In genomic region chr6:158255974-158256601, GRCh38 we compare ENCODE assay signal across 20 cellular contexts. TPM values are rescaled to one million over a fixed set of nuclear protein-coding genes. Genes with fewer than 3 reads are reported as not detected.
A peak's percentile ranks its signal among the peaks of the same experiment; 100 is the strongest.
DNase-seq lines count a peak whose midpoint lies in the region; ATAC-seq and TF ChIP-seq lines count a peak whose summit lies in the region.
"Had no signal": no experiment of that assay in that cellular context is flagged by ENCODE, and none has a peak within 500 bp of the region (broad histone marks: within the 10 kb centered on the region; RNA-seq: fewer than 3 reads in every experiment).

No MANE protein-coding gene starts in this region.

- peaks cover 9% of the 10 kb centered on the region for H3K36me3 Mint-ChIP-seq in CD4-positive, alpha-beta T cell (ENCODE audit: low read depth)
- H3K36me3 Mint-ChIP-seq in activated naive CD8-positive, alpha-beta T cell treated with anti-CD3 and anti-CD28 coated beads, Interleukin-2, amount 50 U/mL, for 24 hours (ENCODE audit: low read depth), result peaks cover 8% of the 10 kb centered on the region
- peaks cover 26% of the 10 kb centered on the region for H3K36me3 Mint-ChIP-seq in neural progenitor cell
- peaks cover 31% of the 10 kb centered on the region for H3K36me3 Mint-ChIP-seq in stimulated activated memory B cell treated with anti-CD40 and anti-IgM and Interleukin-4, amounts not matched to agents 10 μg/mL and 1 μg/mL and 100 μg/mL, for 72 hours

- H3K4me3 ChIP-seq in neural progenitor cell, result no peak overlapping the region
- H3K4me3 ChIP-seq: thyroid gland had no signal

- no peaks in the 10 kb centered on the region for H3K9me3 Mint-ChIP-seq in CD4-positive, alpha-beta T cell
- no peaks in the 10 kb centered on the region for H3K9me3 Mint-ChIP-seq in activated naive CD8-positive, alpha-beta T cell treated with anti-CD3 and anti-CD28 coated beads, Interleukin-2, amount 50 U/mL, for 24 hours
- H3K9me3 Mint-ChIP-seq in neural progenitor cell, result peaks cover 2% of the 10 kb centered on the region
- no peaks in the 10 kb centered on the region for H3K9me3 Mint-ChIP-seq in stimulated activated memory B cell treated with anti-CD40 and anti-IgM and Interleukin-4, amounts not matched to agents 10 μg/mL and 1 μg/mL and 100 μg/mL, for 72 hours

- in situ Hi-C loops in G401 (cut with HindIII; ENCODE audit: low sequenced_read_pairs), result no loop called here

- POLR2A ChIA-PET in CD4-positive, alpha-beta T cell (lab: Charles Lee), result interaction anchor here (1.0 to 1.2 kb wide), 3 partner anchors 13 to 25 kb away, joined by 3 to 4 read pairs (median 3); no protein-coding TSS in a partner anchor

- peaks cover 30% of the 10 kb centered on the region for H4K20me1 ChIP-seq in neural progenitor cell (ENCODE audit: low read depth)

- H3K27ac Mint-ChIP-seq in CD4-positive, alpha-beta T cell, result peak overlapping the region; percentile 40
- H3K27ac Mint-ChIP-seq in activated naive CD8-positive, alpha-beta T cell treated with anti-CD3 and anti-CD28 coated beads, Interleukin-2, amount 50 U/mL, for 24 hours, result peak overlapping the region; percentile 15
- no peak overlapping the region for H3K27ac Mint-ChIP-seq in neural progenitor cell
- H3K27ac Mint-ChIP-seq in stimulated activated memory B cell treated with anti-CD40 and anti-IgM and Interleukin-4, amounts not matched to agents 10 μg/mL and 1 μg/mL and 100 μg/mL, for 72 hours, result no peak overlapping the region

- H3K27me3 ChIP-seq in CD4-positive, alpha-beta T cell (ENCODE audit: control insufficient read depth, insufficient read depth, low read length), result no peaks in the 10 kb centered on the region
- H3K27me3 ChIP-seq in neural progenitor cell, result no peaks in the 10 kb centered on the region
- H3K27me3 ChIP-seq: thyroid gland had no signal

- peaks cover 51% of the 10 kb centered on the region for H3K4me1 Mint-ChIP-seq in CD4-positive, alpha-beta T cell (ENCODE audit: low read depth)
- peaks cover 34% of the 10 kb centered on the region for H3K4me1 Mint-ChIP-seq in activated naive CD8-positive, alpha-beta T cell treated with anti-CD3 and anti-CD28 coated beads, Interleukin-2, amount 50 U/mL, for 24 hours
- peaks cover 13% of the 10 kb centered on the region for H3K4me1 Mint-ChIP-seq in neural progenitor cell
- H3K4me1 Mint-ChIP-seq in stimulated activated memory B cell treated with anti-CD40 and anti-IgM and Interleukin-4, amounts not matched to agents 10 μg/mL and 1 μg/mL and 100 μg/mL, for 72 hours, result peaks cover 50% of the 10 kb centered on the region

- CTCF ChIA-PET in CD4-positive, alpha-beta T cell (lab: Charles Lee), result no interaction called here

- no peak overlapping the region for H3K9ac ChIP-seq in neural progenitor cell
- H3K9ac ChIP-seq: parathyroid adenoma had no signal

- H3F3A ChIP-seq in neural progenitor cell (ENCODE audit: low read depth), result peaks cover 7% of the 10 kb centered on the region

- no peaks in the 10 kb centered on the region for H3K9me3 ChIP-seq in CD4-positive, alpha-beta T cell (ENCODE audit: control insufficient read depth, low read length)
- H3K9me3 ChIP-seq in neural progenitor cell (ENCODE audit: low read depth), result no peaks in the 10 kb centered on the region
- H3K9me3 ChIP-seq: thyroid gland had no signal

- peak; percentile 58 for ATAC-seq in CD4-positive, alpha-beta T cell (ENCODE audit: poor library complexity)
- no peak for ATAC-seq in activated naive CD8-positive, alpha-beta T cell treated with anti-CD3 and anti-CD28 coated beads, Interleukin-2, amount 50 U/mL, for 24 hours
- ATAC-seq in GM18909 (IDR thresholded peaks at IDR 0.05; ENCODE audit: poor library complexity, unreplicated experiment) (no peak), GM18511 (IDR thresholded peaks at IDR 0.05; ENCODE audit: unreplicated experiment) (no peak)
- ATAC-seq in stimulated activated memory B cell treated with anti-CD40 and anti-IgM and Interleukin-4, amounts not matched to agents 10 μg/mL and 1 μg/mL and 100 μg/mL, for 72 hours, result no peak

- peaks cover 92% of the 10 kb centered on the region for H3K79me2 ChIP-seq in neural progenitor cell (ENCODE audit: low read depth)

- no peak overlapping the region for H3K27ac ChIP-seq in CD4-positive, alpha-beta T cell (ENCODE audit: low read depth, low read length)
- no peak overlapping the region for H3K27ac ChIP-seq in neural progenitor cell
- H3K27ac ChIP-seq: parathyroid adenoma, thyroid gland had no signal

- peaks cover 2% of the 10 kb centered on the region for H3K36me3 ChIP-seq in neural progenitor cell
- H3K36me3 ChIP-seq: thyroid gland had no signal

- no peak for TF ChIP-seq CTCF in CD4-positive, alpha-beta T cell (IDR thresholded peaks at IDR 0.05)
- no peak for TF ChIP-seq CTCF in neural progenitor cell (IDR thresholded peaks at IDR 0.05)

- no peak overlapping the region for H2AFZ ChIP-seq in neural progenitor cell (replicated peaks)
- H2AFZ ChIP-seq: parathyroid adenoma had no signal

- peak overlapping the region; percentile 30 for H3K4me3 Mint-ChIP-seq in CD4-positive, alpha-beta T cell
- no peak overlapping the region for H3K4me3 Mint-ChIP-seq in activated naive CD8-positive, alpha-beta T cell treated with anti-CD3 and anti-CD28 coated beads, Interleukin-2, amount 50 U/mL, for 24 hours
- no peak overlapping the region for H3K4me3 Mint-ChIP-seq in neural progenitor cell
- H3K4me3 Mint-ChIP-seq in stimulated activated memory B cell treated with anti-CD40 and anti-IgM and Interleukin-4, amounts not matched to agents 10 μg/mL and 1 μg/mL and 100 μg/mL, for 72 hours, result no peak overlapping the region

- peak overlapping the region; percentile 20 for H3K4me2 ChIP-seq in neural progenitor cell

- no peak for DNase-seq in CD4-positive, alpha-beta T cell
- DNase-seq in G401 (ENCODE audit: low spot score), result peak; percentile 40
- no peak for DNase-seq in activated naive CD8-positive, alpha-beta T cell treated with anti-CD3 and anti-CD28 coated beads, Interleukin-2, amount 50 U/mL, for 24 hours
- DNase-seq in neural progenitor cell (ENCODE audit: low spot score), result no peak
- DNase-seq: activated CD4-positive, CD25-positive, alpha-beta regulatory T cell; activated effector memory CD4-positive, alpha-beta T cell treated with Interleukin-2 at 50 U/mL for 16 hours; aorta; effector CD4-positive, alpha-beta T cell; foreskin melanocyte; HCEC 1CT; Kasumi-1; kidney; mammary epithelial cell; NCI-H1048; NCI-H446 treated with DMSO at 0.1 percent for 48 hours; thyroid gland had no signal

- no peaks in the 10 kb centered on the region for H3K27me3 Mint-ChIP-seq in CD4-positive, alpha-beta T cell
- H3K27me3 Mint-ChIP-seq in activated naive CD8-positive, alpha-beta T cell treated with anti-CD3 and anti-CD28 coated beads, Interleukin-2, amount 50 U/mL, for 24 hours, result no peaks in the 10 kb centered on the region
- H3K27me3 Mint-ChIP-seq in neural progenitor cell (ENCODE audit: insufficient read depth, low read depth), result peaks cover 2% of the 10 kb centered on the region
- H3K27me3 Mint-ChIP-seq in stimulated activated memory B cell treated with anti-CD40 and anti-IgM and Interleukin-4, amounts not matched to agents 10 μg/mL and 1 μg/mL and 100 μg/mL, for 72 hours, result no peaks in the 10 kb centered on the region

- H3K4me1 ChIP-seq in neural progenitor cell, result peaks cover 14% of the 10 kb centered on the region

- intact Hi-C loops in CD4-positive, alpha-beta T cell (cut with DNase I, micrococcal nuclease), result no loop called here

RNA-seq across cellular contexts. Expression of gene TULP4, which starts 56.2 kb away (rescaled TPM):
- 10 to 100 TPM; 66.1 to 68.2 TPM for total RNA-seq in CD4-positive, alpha-beta T cell
- 34.2 and 68.5 TPM in 2 replicates for total RNA-seq in G401 (2014; rRNA removed; shearing (Covaris generic))
- total RNA-seq in neural progenitor cell (ENCODE audit: low replicate concordance), result 143 and 252 TPM in 2 replicates

Comparison
In these comparisons a context has a peak if more than half of its experiments do, and no peak if none do; other contexts are left out.
1. H3K27ac Mint-ChIP-seq: peak in CD4-positive, alpha-beta T cell (single experiment) and activated naive CD8-positive, alpha-beta T cell treated with anti-CD3 and anti-CD28 coated beads, Interleukin-2, amount 50 U/mL, for 24 hours (single experiment); none in neural progenitor cell (single experiment) and stimulated activated memory B cell treated with anti-CD40 and anti-IgM and Interleukin-4, amounts not matched to agents 10 μg/mL and 1 μg/mL and 100 μg/mL, for 72 hours (single experiment).